ENCODE assay signal across 13 cellular contexts in genomic region chr1:207861442-207862177, GRCh38. TPM values are rescaled to one million over a fixed set of nuclear protein-coding genes. Genes with fewer than 3 reads are reported as not detected.
DNase-seq lines count a peak whose midpoint lies in the region; ATAC-seq, FAIRE-seq and TF ChIP-seq lines count a peak whose summit lies in the region.
"Had no signal": no experiment of that assay in that cellular context is flagged by ENCODE, and none has a peak within 500 bp of the region (broad histone marks: within the 10 kb centered on the region; RNA-seq: fewer than 3 reads in every experiment).

No MANE protein-coding gene starts in this region.

- H3K4me3 ChIP-seq in AG10803 (ENCODE audit: low read length) (no peak overlapping the region), HepG2 (replicated peaks in 1 of 3; ENCODE audit: insufficient read depth in 1 of 3, low read depth in 2 of 3, low read length in 3 of 3) (no peak overlapping the region)

- FAIRE-seq in HepG2 (lab: Jason Lieb, UNC) = no peak
- FAIRE-seq: keratinocyte had no signal

- CTCF ChIA-PET in activated CD4-positive, alpha-beta memory T cell treated with anti-CD3 and anti-CD28 coated beads for 36 hours (lab: Charles Lee) = interaction anchor here (0.6 to 16.0 kb wide), 7 partner anchors 9 to 160 kb away, joined by 3 to 460 read pairs (median 6); no protein-coding TSS in a partner anchor
- CTCF ChIA-PET in HepG2 (lab: Yijun Ruan, JAX; ENCODE audit: low intra/inter-chr PET ratio, low total read pairs) = no interaction called here

- TF ChIP-seq RAD21 in HepG2 (CRISPR knock-in tag; IDR thresholded peaks at IDR 0.05) = no peak

- 90% methylated on average over 9 of the region's 9 CpGs for WGBS in HepG2 (ENCODE audit: low lambda C conversion rate)

- intact Hi-C loops in activated CD4-positive, alpha-beta memory T cell treated with anti-CD3 and anti-CD28 coated beads for 36 hours (cut with micrococcal nuclease) = no loop called here
- intact Hi-C loops in HepG2 (cut with micrococcal nuclease; ENCODE audit: unreplicated experiment) = no loop called here

- H3K36me3 Mint-ChIP-seq in HFFc6 (ENCODE audit: low read depth) (peaks cover 44% of the 10 kb centered on the region), immature natural killer cell (peaks cover 7 to 21% (median 7%) of the 10 kb centered on the region in 3 donors)
- H3K36me3 Mint-ChIP-seq in activated CD4-positive, alpha-beta memory T cell treated with anti-CD3 and anti-CD28 coated beads for 36 hours = peaks cover 36% of the 10 kb centered on the region

- H3K9ac ChIP-seq in HepG2 (ENCODE audit: insufficient read depth, low read depth, low read length) = no peak overlapping the region

- H2AFZ ChIP-seq in HepG2 (ENCODE audit: low read length) = no peak overlapping the region

- peaks cover 0 to 5% of the 10 kb centered on the region in 2 experiments; a peak in 3 of 5 replicates for H3K36me3 ChIP-seq in HepG2 (replicated peaks in 1 of 2; ENCODE audit: control insufficient read depth in 1 of 2, insufficient read depth in 2 of 2, low read length in 2 of 2)

- peaks cover 25% of the 10 kb centered on the region for H3K4me1 ChIP-seq in HepG2 (ENCODE audit: insufficient read depth, low read length)

- H3K9me3 Mint-ChIP-seq in HFFc6 = no peaks in the 10 kb centered on the region
- H3K9me3 Mint-ChIP-seq in activated CD4-positive, alpha-beta memory T cell treated with anti-CD3 and anti-CD28 coated beads for 36 hours = no peaks in the 10 kb centered on the region
- no peaks in the 10 kb centered on the region for H3K9me3 Mint-ChIP-seq in immature natural killer cell

- POLR2A ChIA-PET in activated CD4-positive, alpha-beta memory T cell treated with anti-CD3 and anti-CD28 coated beads for 36 hours (lab: Charles Lee) = interaction anchor here (0.6 to 1.8 kb wide), 9 partner anchors 12 to 38 kb away, joined by 3 to 5 read pairs (median 4); no protein-coding TSS in a partner anchor
- POLR2A ChIA-PET in HepG2 (lab: Yijun Ruan, JAX) = no interaction called here

- no peaks in the 10 kb centered on the region for H3K79me2 ChIP-seq in HepG2 (ENCODE audit: insufficient read depth, low read length)

- no peaks in the 10 kb centered on the region for H4K20me1 ChIP-seq in HepG2 (ENCODE audit: insufficient read depth, low read length)

- no peak overlapping the region for H3K4me2 ChIP-seq in HepG2 (ENCODE audit: low read depth, low read length)

- H3K27me3 Mint-ChIP-seq in HFFc6 (ENCODE audit: insufficient read depth) (peaks cover 5% of the 10 kb centered on the region), immature natural killer cell (ENCODE audit: low read depth in 3 of 3) (peaks cover 0 to 2% (median 2%) of the 10 kb centered on the region in 3 donors)
- H3K27me3 Mint-ChIP-seq in activated CD4-positive, alpha-beta memory T cell treated with anti-CD3 and anti-CD28 coated beads for 36 hours = no peaks in the 10 kb centered on the region

- H3K4me3 Mint-ChIP-seq in HFFc6 (no peak overlapping the region), immature natural killer cell (peak overlapping the region; percentile 52 to 81 (median 61))
- peak overlapping the region; percentile 17 for H3K4me3 Mint-ChIP-seq in activated CD4-positive, alpha-beta memory T cell treated with anti-CD3 and anti-CD28 coated beads for 36 hours

- no peak for TF ChIP-seq POLR2A in HepG2 (IDR thresholded peaks at IDR 0.05; ENCODE audit: insufficient read depth in 1 of 2, low read depth in 2 of 2, low read length in 2 of 2)

- TF ChIP-seq EP300 in HepG2 (IDR thresholded peaks at IDR 0.05; ENCODE audit: low read depth in 2 of 2, low read length in 2 of 2) (no peak), HepG2 (CRISPR knock-in tag; IDR thresholded peaks at IDR 0.05; ENCODE audit: borderline replicate concordance) (no peak)

- no TSS peak for BruUV-seq in HepG2 (replicated peaks; lab: Mats Ljungman, UMichigan)

- peak; percentile 29 for DNase-seq in AG10803 (ENCODE audit: low read depth)
- no peak for DNase-seq in HFFc6
- DNase-seq in activated CD4-positive, alpha-beta memory T cell treated with anti-CD3 and anti-CD28 coated beads for 36 hours = peak; percentile 59
- peak; percentile 50 to 60 (median 58) for DNase-seq in immature natural killer cell
- DNase-seq in HepG2 (ENCODE audit: low spot score) = no peak
- DNase-seq in SIG-M5 treated with dmso at 0.1 percent for 504 hours (lab: John Stamatoyannopoulos, UW; ENCODE audit: unreplicated experiment) = no peak
- DNase-seq: DMS 273 treated with DMSO at 0.1 percent for 48 hours; Karpas-422; stimulated activated CD4-positive, alpha-beta T cell treated with anti-CD3 and anti-CD28 coated beads, Interleukin-1b, Interleukin-23, amount 100 ng/mL, for 48 hours had no signal

- H3K27me3 ChIP-seq in HepG2 (ENCODE audit: control insufficient read depth in 1 of 2, insufficient read depth in 2 of 2, low read length in 2 of 2) = no peaks in the 10 kb centered on the region

- TF ChIP-seq CTCF in AG10803 (conservative IDR thresholded peaks at IDR 0.05; ENCODE audit: low read length) (no peak), HFFc6 (IDR thresholded peaks at IDR 0.05) (no peak), HepG2 (CRISPR knock-in tag; IDR thresholded peaks at IDR 0.05) (no peak)

- ATAC-seq in HepG2 (no peak), HG02571 (IDR thresholded peaks at IDR 0.05; ENCODE audit: unreplicated experiment) (no peak), GM18858 (IDR thresholded peaks at IDR 0.05; ENCODE audit: unreplicated experiment) (no peak)

- H3K27ac Mint-ChIP-seq in HFFc6 (peak overlapping the region; percentile 71), immature natural killer cell (peak overlapping the region in 3 of 6 donors; percentile 94 to 97 (median 97))
- H3K27ac Mint-ChIP-seq in activated CD4-positive, alpha-beta memory T cell treated with anti-CD3 and anti-CD28 coated beads for 36 hours = peak overlapping the region; percentile 84

- in situ Hi-C loops in HepG2 (cut with HindIII; ENCODE audit: extremely low pct_ligation_motif_present, low pct_unique_long_range_greater_than_20kb) = no loop called here

- H3K4me1 Mint-ChIP-seq in HFFc6 (ENCODE audit: low read depth) (peaks cover 58% of the 10 kb centered on the region), immature natural killer cell (peaks cover 10 to 46% of the 10 kb centered on the region in 2 donors)
- peaks cover 63% of the 10 kb centered on the region for H3K4me1 Mint-ChIP-seq in activated CD4-positive, alpha-beta memory T cell treated with anti-CD3 and anti-CD28 coated beads for 36 hours (ENCODE audit: low read depth)

- H3K9me3 ChIP-seq in HepG2 (ENCODE audit: low read length) = no peaks in the 10 kb centered on the region

- no peak overlapping the region for H3K27ac ChIP-seq in HepG2 (ENCODE audit: extremely low read length, insufficient read depth, low read length)

TF ChIP-seq in HepG2, 621 proteins besides CTCF, POLR2A, EP300 and RAD21 (continues in another document):
- TF ChIP-seq YEATS4 (CRISPR knock-in tag; IDR thresholded peaks at IDR 0.05; ENCODE audit: borderline replicate concordance) (no peak), ZNF501 (CRISPR knock-in tag; IDR thresholded peaks at IDR 0.05) (no peak), TFE3 (CRISPR knock-in tag; IDR thresholded peaks at IDR 0.05) (no peak)

RNA-seq across cellular contexts. Expression of gene CD34, which starts 49.3 kb away (rescaled TPM):
- total RNA-seq in HFFc6 (2021; fragmentation: NEBNext Ultra II Directional; extraction: Animal tissue kit (Norgen Biotek cat#: 25700)) = under 1 TPM; 0.31 to 0.60 (median 0.52) TPM
- total RNA-seq in activated CD4-positive, alpha-beta memory T cell treated with anti-CD3 and anti-CD28 coated beads for 36 hours = not detected
- polyA plus RNA-seq in immature natural killer cell = not detected
- total RNA-seq in HepG2 (2016; rRNA removed; fragmentation: Illumina TruSeq; extraction: Trizol) = not detected in 2 replicates
- total RNA-seq in HepG2 (2016; cell fraction: cytosol; rRNA removed; fragmentation: Illumina TruSeq; extraction: Trizol; ENCODE audit: low read depth) = not detected in 2 replicates
- not detected in 2 replicates for total RNA-seq in HepG2 (2016; cell fraction: insoluble cytoplasmic fraction; rRNA removed; fragmentation: Illumina TruSeq; extraction: Trizol)
- total RNA-seq in HepG2 (2016; cell fraction: membrane; rRNA removed; fragmentation: Illumina TruSeq; extraction: Trizol) = not detected in 2 replicates
- not detected in 2 replicates for total RNA-seq in HepG2 (2016; cell fraction: nucleus; rRNA removed; fragmentation: Illumina TruSeq; extraction: Trizol)
- polyA plus RNA-seq in HepG2 (2011; rRNA removed) = not detected in 2 replicates
- polyA plus RNA-seq in HepG2 (2011; cell fraction: cytosol; rRNA removed) = not detected in 2 replicates
- polyA plus RNA-seq in HepG2 (2011; cell fraction: nucleus; rRNA removed) = not detected in 2 replicates
- not detected in 2 replicates for polyA plus RNA-seq in HepG2 (2012)
- polyA plus RNA-seq in HepG2 (2016; cell fraction: cytosol; fragmentation: Illumina TruSeq; extraction: Trizol; ENCODE audit: low read depth) = not detected in 2 replicates
- not detected in 2 replicates for polyA plus RNA-seq in HepG2 (2016; cell fraction: insoluble cytoplasmic fraction; fragmentation: Illumina TruSeq; extraction: Trizol; ENCODE audit: low read depth)
- polyA plus RNA-seq in HepG2 (2016; cell fraction: membrane; fragmentation: Illumina TruSeq; extraction: Trizol; ENCODE audit: low read depth) = not detected in 2 replicates
- polyA plus RNA-seq in HepG2 (2016; cell fraction: nucleus; fragmentation: Illumina TruSeq; extraction: Trizol; ENCODE audit: insufficient read depth, low read depth) = not detected in 2 replicates
- not detected in 2 replicates for polyA minus RNA-seq in HepG2 (2011; rRNA and poly(A)+ RNA removed; ENCODE audit: low replicate concordance)
- polyA minus RNA-seq in HepG2 (2011; cell fraction: cytosol; rRNA and poly(A)+ RNA removed) = not detected in 2 replicates
- polyA minus RNA-seq in HepG2 (2011; cell fraction: nucleus; rRNA and poly(A)+ RNA removed) = not detected in 2 replicates
- total RNA-seq: T-helper 1 cell treated with Interleukin-12 subunit alpha and Interleukin-12 subunit beta and Interleukin-4 antibody, amounts not matched to agents 30 ng/mL and 1 ng/mL, for 36 hours had no signal

Comparison
In these comparisons a context has a peak if more than half of its experiments do, and no peak if none do; other contexts are left out.
1. DNase-seq: peak in AG10803 (single experiment), activated CD4-positive, alpha-beta memory T cell treated with anti-CD3 and anti-CD28 coated beads for 36 hours (single experiment) and immature natural killer cell (3 of 3); none in HFFc6 (single experiment), HepG2 (single experiment) and SIG-M5 treated with dmso at 0.1 percent for 504 hours (single experiment).